8 cellular contexts compared by ENCODE assay signal in the genomic region with DNA sequence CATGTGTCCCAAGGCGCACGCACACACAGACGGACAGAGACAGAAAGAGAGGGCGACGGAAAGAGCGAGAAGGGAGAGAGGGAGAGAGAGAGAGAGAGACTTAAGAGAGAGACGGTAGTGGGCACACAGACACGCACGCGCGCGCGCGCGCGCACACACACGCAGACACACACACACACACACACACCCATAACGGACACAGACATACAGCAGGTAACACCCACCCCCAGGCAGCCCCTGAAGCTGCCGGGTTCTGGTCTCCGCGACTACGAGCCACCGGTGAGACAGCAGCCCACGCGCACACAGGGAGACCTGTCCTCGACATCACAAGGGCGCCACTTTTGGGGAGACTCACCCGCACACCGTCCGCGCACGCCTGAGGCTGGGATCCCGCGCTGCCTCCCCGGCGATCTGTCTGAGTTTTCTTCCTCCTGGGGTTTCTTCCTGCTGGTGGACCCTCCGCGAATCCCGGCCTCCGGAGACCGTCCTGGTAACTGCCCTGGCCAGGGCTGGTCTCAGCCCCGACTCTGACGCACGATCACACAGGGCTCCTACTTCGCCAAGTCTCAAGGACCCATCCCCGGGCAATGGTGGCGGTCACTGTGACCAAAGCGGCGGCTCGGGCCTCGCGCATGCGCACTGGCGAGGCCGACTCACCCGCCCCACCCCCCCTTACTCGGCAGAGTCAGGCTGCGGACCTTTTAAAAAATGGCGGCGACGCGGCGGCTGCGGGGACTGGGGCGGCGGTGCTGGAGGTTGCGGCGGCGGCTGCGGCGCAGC.
DNase-seq lines count a peak whose midpoint lies in the region; ATAC-seq and TF ChIP-seq lines count a peak whose summit lies in the region.
"Not testable (repeated sequence)": the region's sequence is repeated elsewhere in the genome, so short reads cannot be mapped to it uniquely, and the experiment has no call there.

No MANE protein-coding gene starts in this region.

- H3K36me3 ChIP-seq in PC-3 (ENCODE audit: low read depth, low read length); mammary epithelial cell (ENCODE audit: insufficient read depth, low read length): not testable (repeated sequence)

- H3K4me1 ChIP-seq in PC-3 (ENCODE audit: insufficient read depth, low read length); mammary epithelial cell (ENCODE audit: insufficient read depth, low read length): not testable (repeated sequence)

- H3K4me3 ChIP-seq in AG04449 (ENCODE audit: low read depth, low read length) = peak overlapping the region; percentile 65
- H3K4me3 ChIP-seq in PC-3 (ENCODE audit: low read length) = peak overlapping the region; percentile 60
- H3K4me3 ChIP-seq in mammary epithelial cell (replicated peaks in 1 of 3; ENCODE audit: insufficient read depth in 1 of 3, low read depth in 2 of 3, low read length in 3 of 3) = peak overlapping the region in 2 of 3 experiments; percentile 50 to 51

- in situ Hi-C loops in mammary epithelial cell (cut with MboI; ENCODE audit: low sequenced_read_pairs in 2 of 2) = not testable (repeated sequence)

- H3F3A ChIP-seq in PC-3 (ENCODE audit: low read length, unreplicated experiment) = not testable (repeated sequence)

- dilution Hi-C loops in mammary epithelial cell (cut with HindIII; ENCODE audit: low sequenced_read_pairs) = not testable (repeated sequence)

- not testable (repeated sequence) for H3K79me2 ChIP-seq in PC-3 (ENCODE audit: low read length); mammary epithelial cell (ENCODE audit: insufficient read depth, low read length)

- not testable (repeated sequence) for H3K9me2 ChIP-seq in PC-3 (replicated peaks; ENCODE audit: low read length)

- not testable (repeated sequence) for H4K20me1 ChIP-seq in PC-3 (ENCODE audit: low read length); mammary epithelial cell (ENCODE audit: insufficient read depth, low read length)

- H3K9me3 ChIP-seq in PC-3 (ENCODE audit: low read length); mammary epithelial cell (replicated peaks; ENCODE audit: insufficient read depth, low read length): not testable (repeated sequence)

- H3K9ac ChIP-seq in PC-3 (ENCODE audit: low read length) = peak overlapping the region; percentile 22; the same call in 1 of the 2 replicates
- not testable (repeated sequence) for H3K9ac ChIP-seq in mammary epithelial cell (ENCODE audit: insufficient read depth, low read length)

- not testable (repeated sequence) for BruUV-seq in PC-3 (replicated peaks; lab: Mats Ljungman, UMichigan); mammary epithelial cell (replicated peaks; lab: Mats Ljungman, UMichigan)

- not testable (repeated sequence) for H3K27me3 Mint-ChIP-seq in natural killer cell (ENCODE audit: low read depth in 2 of 2)

- not testable (repeated sequence) for TF ChIP-seq CTCF in AG04449 (IDR thresholded peaks at IDR 0.05; ENCODE audit: insufficient read depth, low read length, missing control alignments); PC-3 (conservative IDR thresholded peaks at IDR 0.05; ENCODE audit: low read depth, low read length); mammary epithelial cell (conservative IDR thresholded peaks at IDR 0.05 in 1 of 2, IDR thresholded peaks at IDR 0.05 in 1 of 2; ENCODE audit: extremely low read depth in 1 of 2, insufficient read depth in 1 of 2, low read depth in 1 of 2, low read length in 2 of 2); natural killer cell (IDR thresholded peaks at IDR 0.05)

- peak overlapping the region; percentile 83 to 85 for H3K27ac Mint-ChIP-seq in natural killer cell

- intact Hi-C loops in PC-3 (cut with micrococcal nuclease); mammary epithelial cell (cut with micrococcal nuclease); Right ventricle myocardium inferior (cut with DNase I); natural killer cell (cut with micrococcal nuclease): not testable (repeated sequence)

- H3K4me3 Mint-ChIP-seq in natural killer cell = peak overlapping the region; percentile 95

- H3K4me2 ChIP-seq in PC-3 (ENCODE audit: low read length) = peak overlapping the region; percentile 34; the same call in 1 of the 2 replicates
- not testable (repeated sequence) for H3K4me2 ChIP-seq in mammary epithelial cell (ENCODE audit: insufficient read depth, low read depth, low read length)

- not testable (repeated sequence) for H3K27ac ChIP-seq in PC-3 (ENCODE audit: low read length); mammary epithelial cell (ENCODE audit: insufficient read depth, low read depth, low read length)

- DNase-seq in AG04449 (ENCODE audit: low read depth, low spot score); natural killer cell: not testable (repeated sequence)
- DNase-seq in PC-3 = peak; percentile 18
- peak; percentile 51 for DNase-seq in activated CD8-positive, alpha-beta memory T cell treated with anti-CD3 and anti-CD28 coated beads, Interleukin-2, amount 50 U/mL, for 48 hours
- DNase-seq in mammary epithelial cell = peak; percentile 0
- DNase-seq in Right ventricle myocardium inferior (ENCODE audit: missing footprints) = peak; percentile 86
- peak; percentile 32 for DNase-seq in stimulated activated CD4-positive, alpha-beta T cell treated with anti-CD3 and anti-CD28 coated beads, Interleukin-4, amount 100 ng/mL, for 1 hour

- not testable (repeated sequence) for H3K36me3 Mint-ChIP-seq in natural killer cell

- WGBS in mammary epithelial cell (ENCODE audit: low coverage, missing lambda C conversion rate) = no CpG with 5 or more reads among the region's 71 CpGs

- H3K27me3 ChIP-seq in PC-3 (ENCODE audit: low read length); mammary epithelial cell (ENCODE audit: insufficient read depth, low read length): not testable (repeated sequence)

- not testable (repeated sequence) for H3K9me3 Mint-ChIP-seq in natural killer cell

- CTCF ChIA-PET in AG04449 (lab: Yijun Ruan, JAX); PC-3 (lab: Charles Lee); mammary epithelial cell (lab: Charles Lee; ENCODE audit: low non-redundant PET): not testable (repeated sequence)

- POLR2A ChIA-PET in AG04449 (lab: Yijun Ruan, JAX); PC-3 (lab: Charles Lee; ENCODE audit: unreplicated experiment): not testable (repeated sequence)

- ATAC-seq in GM21723 (IDR thresholded peaks at IDR 0.05; ENCODE audit: unreplicated experiment) (peak; percentile 90), PC-3 (peak; percentile 64), Right ventricle myocardium inferior (peak; percentile 84), natural killer cell (peak; percentile 61 to 77 (median 70))

- H2AFZ ChIP-seq in PC-3 (ENCODE audit: low read length) = not testable (repeated sequence)
- peak overlapping the region; percentile 39 for H2AFZ ChIP-seq in mammary epithelial cell (ENCODE audit: low read depth, low read length)

- H3K4me1 Mint-ChIP-seq in natural killer cell = not testable (repeated sequence)
